Comparison of ENCODE assay signal across 23 cellular contexts in genomic region chr6:163671355-163671754, GRCh38.
DNase-seq lines count a peak whose midpoint lies in the region; ATAC-seq, FAIRE-seq and TF ChIP-seq lines count a peak whose summit lies in the region.
"Had no signal": no experiment of that assay in that cellular context is flagged by ENCODE, and none has a peak within 500 bp of the region (broad histone marks: within the 10 kb centered on the region; RNA-seq: fewer than 3 reads in every experiment).

No MANE protein-coding gene starts in this region.

- 81% methylated on average over 9 of the region's 19 CpGs; no CpG with 5 or more reads in 1 of the 2 experiments for WGBS in IMR-90 (ENCODE audit: extremely low coverage in 2 of 2, insufficient read length in 1 of 2), 2 experiments
- 47% methylated on average over 17 of the region's 19 CpGs for WGBS in K562 (ENCODE audit: insufficient coverage, low coverage, missing lambda C conversion rate)
- WGBS in trophoblast cell (ENCODE audit: extremely low coverage, insufficient coverage, insufficient read length), result no CpG with 5 or more reads among the region's 19 CpGs

- H3K18ac ChIP-seq in IMR-90 (ENCODE audit: low read depth, low read length) (no peak overlapping the region), trophoblast cell (ENCODE audit: low read length) (no peak overlapping the region)

- POLR2A ChIA-PET in IMR-90 (lab: Charles Lee; ENCODE audit: unreplicated experiment), result no interaction called here
- POLR2A ChIA-PET in K562 (lab: Yijun Ruan, JAX), result interaction anchor here (0.7 kb wide), 1 partner anchor 59 kb away, joined by 3 read pairs; no protein-coding TSS in a partner anchor

- ATAC-seq in IMR-90 (ENCODE audit: low read depth), result no peak
- peak; percentile 78 for ATAC-seq in K562

- H2BK120ac ChIP-seq in IMR-90 (ENCODE audit: low read depth, low read length) (no peak overlapping the region), trophoblast cell (ENCODE audit: insufficient read depth, low read length, poor library complexity) (no peak overlapping the region)

- no peak overlapping the region for H4K8ac ChIP-seq in IMR-90 (ENCODE audit: low read depth in 2 of 2, low read length in 2 of 2)
- no peak overlapping the region for H4K8ac ChIP-seq in trophoblast cell (ENCODE audit: low read depth, low read length)

- DNase-seq in Daoy (ENCODE audit: low read depth) (peak; percentile 62), IMR-90 (no peak), K562 (ENCODE audit: extremely low read depth in 1 of 4, low spot score in 3 of 4) (peak in 3 of 4 experiments; percentile 66 to 72 (median 67)), trophoblast cell (peak in 1 of 2 donors; percentile 6), immature natural killer cell (no peak), SW480 (ENCODE audit: low spot score) (no peak)
- no peak for DNase-seq in activated CD4-positive, alpha-beta T cell treated with anti-CD3 and anti-CD28 coated beads, Interleukin-2, amount 10 ng/mL, durations not matched to agents 24 days and 14 days
- DNase-seq: Caco-2; CD4-positive, alpha-beta memory T cell; DMS 273 treated with DMSO at 0.1 percent for 48 hours; DND-41; KG1; NCI-H1092; NCI-H1436; NCI-H187 treated with DMSO at 0.1 percent for 48 hours; NCI-H2107; NCI-H510A; SIG-M5; SK-N-SH had no signal

- H4K12ac ChIP-seq in trophoblast cell (ENCODE audit: low read depth, low read length), result no peak overlapping the region

- H3K4me3 ChIP-seq in IMR-90 (ENCODE audit: insufficient read depth, low read depth, low read length) (no peak overlapping the region), K562 (no peak overlapping the region), trophoblast cell (ENCODE audit: low read depth, low read length) (no peak overlapping the region)
- H3K4me3 ChIP-seq: BLaER1 treated with 17β-estradiol and CSF1 and Interleukin-3, amounts not matched to agents 10 nM and 100 nM had no signal

- H2BK12ac ChIP-seq in trophoblast cell (ENCODE audit: low read length), result no peak overlapping the region

- no peaks in the 10 kb centered on the region for H4K20me1 ChIP-seq in IMR-90 (ENCODE audit: insufficient read depth, low read length)
- H4K20me1 ChIP-seq in K562 (replicated peaks; ENCODE audit: control insufficient read depth, insufficient read depth, low read length), result no peaks in the 10 kb centered on the region
- H4K20me1 ChIP-seq: BLaER1 treated with 17β-estradiol and CSF1 and Interleukin-3, amounts not matched to agents 10 nM and 100 nM had no signal

- dilution Hi-C loops in IMR-90 (cut with HindIII; ENCODE audit: low sequenced_read_pairs, unreplicated experiment), result no loop called here

- H3K14ac ChIP-seq in IMR-90 (replicated peaks; ENCODE audit: low read depth, low read length) (no peak overlapping the region), trophoblast cell (ENCODE audit: low read length) (peak overlapping the region; percentile 47)

- H3K23ac ChIP-seq in IMR-90 (ENCODE audit: low read depth, low read length) (no peak overlapping the region), trophoblast cell (ENCODE audit: low read length) (no peak overlapping the region)

- H3K9me3 Mint-ChIP-seq in immature natural killer cell, result peaks cover 0 to 2% (median 0%) of the 10 kb centered on the region in 6 donors
- H3K9me3 Mint-ChIP-seq in activated CD4-positive, alpha-beta T cell treated with anti-CD3 and anti-CD28 coated beads, Interleukin-2, amount 10 ng/mL, durations not matched to agents 24 days and 14 days, result no peaks in the 10 kb centered on the region
- H3K9me3 Mint-ChIP-seq: CD4-positive, alpha-beta memory T cell had no signal

- no peak overlapping the region for H2BK15ac ChIP-seq in IMR-90 (ENCODE audit: low read depth, low read length)

- no peak overlapping the region for H3K56ac ChIP-seq in IMR-90 (ENCODE audit: extremely low read depth, insufficient read depth, low read length)

- H3K4me1 Mint-ChIP-seq in immature natural killer cell, result peaks cover 21 to 22% of the 10 kb centered on the region in 2 donors
- peaks cover 6% of the 10 kb centered on the region for H3K4me1 Mint-ChIP-seq in activated CD4-positive, alpha-beta T cell treated with anti-CD3 and anti-CD28 coated beads, Interleukin-2, amount 10 ng/mL, durations not matched to agents 24 days and 14 days

- H4K91ac ChIP-seq in IMR-90 (ENCODE audit: insufficient read depth, low read depth, low read length) (no peak overlapping the region), trophoblast cell (ENCODE audit: low read depth, low read length) (no peak overlapping the region)

- H3K27me3 Mint-ChIP-seq in immature natural killer cell (ENCODE audit: low read depth in 3 of 3), result peaks cover 0 to 9% (median 4%) of the 10 kb centered on the region in 3 donors
- peaks cover 3% of the 10 kb centered on the region for H3K27me3 Mint-ChIP-seq in activated CD4-positive, alpha-beta T cell treated with anti-CD3 and anti-CD28 coated beads, Interleukin-2, amount 10 ng/mL, durations not matched to agents 24 days and 14 days

- peak overlapping the region; percentile 7 for H2AFZ ChIP-seq in IMR-90 (replicated peaks; ENCODE audit: low read length, poor library complexity)
- H2AFZ ChIP-seq in K562 (ENCODE audit: low read depth, low read length), result 0 out of 2 replicates have a peak overlapping the region, but pooled peaks have one; percentile 19
- no peak overlapping the region for H2AFZ ChIP-seq in trophoblast cell (ENCODE audit: insufficient read depth, low read length, poor library complexity)

- no peak overlapping the region for H3K4me3 Mint-ChIP-seq in immature natural killer cell
- no peak overlapping the region for H3K4me3 Mint-ChIP-seq in activated CD4-positive, alpha-beta T cell treated with anti-CD3 and anti-CD28 coated beads, Interleukin-2, amount 10 ng/mL, durations not matched to agents 24 days and 14 days
- H3K4me3 Mint-ChIP-seq: CD4-positive, alpha-beta memory T cell had no signal

- TF ChIP-seq CTCF in IMR-90 (conservative IDR thresholded peaks at IDR 0.05; ENCODE audit: low read depth, low read length), result no peak
- no peak for TF ChIP-seq CTCF in K562 (IDR thresholded peaks at IDR 0.05 in 2 of 3, conservative IDR thresholded peaks at IDR 0.05 in 1 of 3; ENCODE audit: insufficient read depth in 2 of 3, low read depth in 1 of 3, low read length in 3 of 3)

- H2BK20ac ChIP-seq in IMR-90 (ENCODE audit: low read depth, low read length), result no peak overlapping the region

- CTCF ChIA-PET in IMR-90 (lab: Yijun Ruan, JAX) (no interaction called here), K562 (lab: Yijun Ruan, JAX; ENCODE audit: low intra/inter-chr PET ratio) (no interaction called here)

- no peaks in the 10 kb centered on the region for H3K79me1 ChIP-seq in IMR-90 (ENCODE audit: low read depth in 1 of 2, low read length in 2 of 2)
- H3K79me1 ChIP-seq in trophoblast cell (ENCODE audit: low read length), result no peaks in the 10 kb centered on the region

- no peak for TF ChIP-seq RAD21 in IMR-90 (IDR thresholded peaks at IDR 0.05; ENCODE audit: low read length)
- no peak for TF ChIP-seq RAD21 in K562 (CRISPR knock-in tag; conservative IDR thresholded peaks at IDR 0.05 in 1 of 2, IDR thresholded peaks at IDR 0.05 in 1 of 2)

- no peak overlapping the region for H3K4ac ChIP-seq in IMR-90 (ENCODE audit: low read depth, low read length)
- H3K4ac ChIP-seq in trophoblast cell (ENCODE audit: low read depth, low read length), result no peak overlapping the region

- H3K9me3 ChIP-seq in IMR-90 (ENCODE audit: control insufficient read depth, insufficient read depth, low read length) (peaks cover 5% of the 10 kb centered on the region; the same call in 1 of the 2 replicates), K562 (replicated peaks; ENCODE audit: control insufficient read depth, insufficient read depth, low read depth, low read length) (peaks cover 6% of the 10 kb centered on the region; the same call in 1 of the 2 replicates), trophoblast cell (ENCODE audit: insufficient read depth, low read depth, low read length) (peaks cover 1% of the 10 kb centered on the region)
- H3K9me3 ChIP-seq: Caco-2, SK-N-SH had no signal

- H3K4me2 ChIP-seq in IMR-90 (ENCODE audit: low read depth, low read length), result no peak overlapping the region
- peak overlapping the region; percentile 4; the same call in 1 of the 2 replicates for H3K4me2 ChIP-seq in K562 (ENCODE audit: insufficient read depth, low read length)
- H3K4me2 ChIP-seq in trophoblast cell (ENCODE audit: low read length), result no peak overlapping the region
- H3K4me2 ChIP-seq: SK-N-SH had no signal

- no peak for TF ChIP-seq POLR2A in IMR-90 (IDR thresholded peaks at IDR 0.05; ENCODE audit: low read depth, low read length)
- TF ChIP-seq POLR2A in K562 (conservative IDR thresholded peaks at IDR 0.05), result no peak

- in situ Hi-C loops in IMR-90 (cut with MboI; ENCODE audit: low sequenced_read_pairs) (no loop called here), K562 (cut with MboI) (no loop called here)

- peaks cover 1% of the 10 kb centered on the region; the same call in 1 of the 2 replicates for H3K27me3 ChIP-seq in IMR-90 (ENCODE audit: control insufficient read depth, insufficient read depth, low read length)
- H3K27me3 ChIP-seq in K562 (ENCODE audit: control insufficient read depth in 2 of 2, insufficient read depth in 2 of 2, low read length in 2 of 2), result peaks cover 4 to 16% of the 10 kb centered on the region in 2 experiments; a peak in 3 of 5 replicates
- H3K27me3 ChIP-seq in trophoblast cell (ENCODE audit: insufficient read depth, low read length), result no peaks in the 10 kb centered on the region
- H3K27me3 ChIP-seq: BLaER1 treated with 17β-estradiol and CSF1 and Interleukin-3, amounts not matched to agents 10 nM and 100 nM had no signal

- H3K79me2 ChIP-seq in K562 (ENCODE audit: control insufficient read depth, insufficient read depth, low read length) (no peaks in the 10 kb centered on the region), trophoblast cell (ENCODE audit: control insufficient read depth, insufficient read depth, low read length, poor library complexity) (no peaks in the 10 kb centered on the region)

- no peaks in the 10 kb centered on the region for H3K4me1 ChIP-seq in IMR-90 (ENCODE audit: control insufficient read depth, insufficient read depth, low read length)
- peaks cover 9 to 11% of the 10 kb centered on the region in 2 experiments; a peak in 3 of 5 replicates for H3K4me1 ChIP-seq in K562 (replicated peaks in 1 of 2; ENCODE audit: control insufficient read depth in 2 of 2, insufficient read depth in 2 of 2, low read length in 2 of 2)
- H3K4me1 ChIP-seq in trophoblast cell (ENCODE audit: control insufficient read depth in 1 of 2, insufficient read depth in 2 of 2, low read length in 2 of 2), result no peaks in the 10 kb centered on the region
- H3K4me1 ChIP-seq: Caco-2 had no signal

- no peak overlapping the region for H4K5ac ChIP-seq in IMR-90 (ENCODE audit: low read depth, low read length)

- H3K36me3 ChIP-seq in IMR-90 (ENCODE audit: control insufficient read depth, insufficient read depth, low read length) (no peaks in the 10 kb centered on the region), K562 (ENCODE audit: control insufficient read depth, insufficient read depth, low read length) (no peaks in the 10 kb centered on the region), trophoblast cell (ENCODE audit: control insufficient read depth in 1 of 2, insufficient read depth in 2 of 2, low read length in 2 of 2) (no peaks in the 10 kb centered on the region)
- H3K36me3 ChIP-seq: BLaER1 treated with 17β-estradiol and CSF1 and Interleukin-3, amounts not matched to agents 10 nM and 100 nM had no signal

- H3K9me1 ChIP-seq in IMR-90 (ENCODE audit: insufficient read depth, low read length) (no peaks in the 10 kb centered on the region), K562 (ENCODE audit: control insufficient read depth, insufficient read depth, low read length) (no peaks in the 10 kb centered on the region)

- H3K36me3 Mint-ChIP-seq in immature natural killer cell, result no peaks in the 10 kb centered on the region
- no peaks in the 10 kb centered on the region for H3K36me3 Mint-ChIP-seq in activated CD4-positive, alpha-beta T cell treated with anti-CD3 and anti-CD28 coated beads, Interleukin-2, amount 10 ng/mL, durations not matched to agents 24 days and 14 days (ENCODE audit: low read depth)
- H3K36me3 Mint-ChIP-seq: CD4-positive, alpha-beta memory T cell had no signal

- H2AK9ac ChIP-seq in IMR-90 (replicated peaks; ENCODE audit: low read depth, low read length, poor library complexity), result no peak overlapping the region

- H2AK5ac ChIP-seq in IMR-90 (ENCODE audit: low read depth, low read length), result no peak overlapping the region
- H2AK5ac ChIP-seq in trophoblast cell (ENCODE audit: low read length), result no peak overlapping the region

- TF ChIP-seq EP300 in K562 (IDR thresholded peaks at IDR 0.05; ENCODE audit: low read length), result no peak

- H2BK5ac ChIP-seq in IMR-90 (ENCODE audit: low read depth, low read length, poor library complexity, severe bottlenecking), result no peak overlapping the region
- no peak overlapping the region for H2BK5ac ChIP-seq in trophoblast cell (ENCODE audit: low read depth, low read length, poor library complexity)

- BruUV-seq in IMR-90 (replicated peaks; lab: Mats Ljungman, UMichigan) (no TSS peak), K562 (replicated peaks; lab: Mats Ljungman, UMichigan) (no TSS peak)

- no peak overlapping the region for H3K9ac ChIP-seq in IMR-90 (ENCODE audit: low read depth, low read length)
- no peak overlapping the region for H3K9ac ChIP-seq in K562 (ENCODE audit: insufficient read depth in 1 of 2, low read depth in 2 of 2, low read length in 2 of 2)
- H3K9ac ChIP-seq in trophoblast cell (ENCODE audit: low read length), result no peak overlapping the region
- H3K9ac ChIP-seq: BLaER1 treated with 17β-estradiol and CSF1 and Interleukin-3, amounts not matched to agents 10 nM and 100 nM; SK-N-SH had no signal

- H3K27ac Mint-ChIP-seq in immature natural killer cell, result no peak overlapping the region
- no peak overlapping the region for H3K27ac Mint-ChIP-seq in activated CD4-positive, alpha-beta T cell treated with anti-CD3 and anti-CD28 coated beads, Interleukin-2, amount 10 ng/mL, durations not matched to agents 24 days and 14 days
- H3K27ac Mint-ChIP-seq: CD4-positive, alpha-beta memory T cell had no signal

- no peak for FAIRE-seq in K562 (lab: Jason Lieb, UNC)
- FAIRE-seq: GM18507, GM19239, H54 had no signal

- intact Hi-C loops in IMR-90 (cut with micrococcal nuclease), result no loop called here
- intact Hi-C loops in K562 (cut with micrococcal nuclease), result no loop called here
- intact Hi-C loops in activated CD4-positive, alpha-beta T cell treated with anti-CD3 and anti-CD28 coated beads, Interleukin-2, amount 10 ng/mL, durations not matched to agents 24 days and 14 days (cut with micrococcal nuclease), result no loop called here

- no peak overlapping the region for H3K27ac ChIP-seq in IMR-90 (ENCODE audit: insufficient read depth, low read length)
- H3K27ac ChIP-seq in K562 (ENCODE audit: extremely low read depth, low read depth, low read length), result no peak overlapping the region
- no peak overlapping the region for H3K27ac ChIP-seq in trophoblast cell (ENCODE audit: low read depth, low read length)

Comparison
In these comparisons a context has a peak if more than half of its experiments do, and no peak if none do; other contexts are left out.
1. DNase-seq: peak in Daoy (single experiment) and K562 (3 of 4); none in IMR-90 (single experiment), immature natural killer cell (0 of 3), SW480 (single experiment) and activated CD4-positive, alpha-beta T cell treated with anti-CD3 and anti-CD28 coated beads, Interleukin-2, amount 10 ng/mL, durations not matched to agents 24 days and 14 days (single experiment).